Comparison of ENCODE assay signal across 9 cellular contexts in genomic region chr9:79812099-79812498, GRCh38.
DNase-seq lines count a peak whose midpoint lies in the region; ATAC-seq and TF ChIP-seq lines count a peak whose summit lies in the region.
"Had no signal": no experiment of that assay in that cellular context is flagged by ENCODE, and none has a peak within 500 bp of the region (broad histone marks: within the 10 kb centered on the region; RNA-seq: fewer than 3 reads in every experiment).

No MANE protein-coding gene starts in this region.

- ATAC-seq in GM21390 (IDR thresholded peaks at IDR 0.05; ENCODE audit: unreplicated experiment) (peak; percentile 9), HG03571 (IDR thresholded peaks at IDR 0.05; ENCODE audit: unreplicated experiment) (peak; percentile 11), foreskin keratinocyte (no peak)

- H3K27ac ChIP-seq in foreskin keratinocyte: no peak overlapping the region
- H3K27ac ChIP-seq: neural progenitor cell had no signal

- H3K4me1 ChIP-seq in foreskin keratinocyte: no peaks in the 10 kb centered on the region

- TF ChIP-seq CTCF in foreskin keratinocyte (conservative IDR thresholded peaks at IDR 0.05): no peak

- no peaks in the 10 kb centered on the region for H3K27me3 ChIP-seq in foreskin keratinocyte
- H3K27me3 ChIP-seq: neural progenitor cell had no signal

- DNase-seq in Daoy (ENCODE audit: low read depth) (peak; percentile 35), fibroblast of gingiva (ENCODE audit: low read depth) (peak; percentile 34), foreskin keratinocyte (no peak), NCI-H446 treated with DMSO at 0.1 percent for 48 hours (lab: John Stamatoyannopoulos, UW) (no peak), globus pallidus (ENCODE audit: low spot score) (no peak), head of caudate nucleus (no peak)

- intact Hi-C loops in head of caudate nucleus (cut with DNase I): no loop called here

Comparison
In these comparisons a context has a peak if more than half of its experiments do, and no peak if none do; other contexts are left out.
1. DNase-seq: peak in Daoy (single experiment) and fibroblast of gingiva (single experiment); none in foreskin keratinocyte (0 of 2), NCI-H446 treated with DMSO at 0.1 percent for 48 hours (single experiment), globus pallidus (single experiment) and head of caudate nucleus (0 of 42).